In the genomic region with DNA sequence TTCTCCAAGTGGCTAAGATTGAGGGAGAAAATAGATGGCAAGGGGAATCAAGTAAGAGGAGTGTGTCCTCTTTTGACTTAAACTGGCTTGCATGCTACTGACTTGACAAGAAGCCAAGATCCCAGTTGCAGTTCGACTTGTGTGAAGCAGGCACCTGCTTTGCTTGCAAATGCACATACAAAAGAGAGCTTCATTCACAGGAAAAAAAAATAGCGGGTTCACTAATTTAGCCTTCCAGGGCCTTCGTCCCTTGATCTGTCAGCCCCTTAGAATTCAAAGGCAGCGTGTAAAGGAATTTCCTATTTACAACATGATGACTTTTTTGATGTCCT, we compare ENCODE assay signal across 9 cellular contexts.
DNase-seq lines count a peak whose midpoint lies in the region; ATAC-seq, FAIRE-seq and TF ChIP-seq lines count a peak whose summit lies in the region.
"Had no signal": no experiment of that assay in that cellular context is flagged by ENCODE, and none has a peak within 500 bp of the region (broad histone marks: within the 10 kb centered on the region; RNA-seq: fewer than 3 reads in every experiment).

No MANE protein-coding gene starts in this region.

- no peak overlapping the region for H3K27ac ChIP-seq in H1 (ENCODE audit: low read depth, low read length)
- H3K27ac ChIP-seq in mesendoderm (ENCODE audit: low read depth, low read length), result no peak overlapping the region
- H3K27ac ChIP-seq in HepG2 (ENCODE audit: extremely low read length, insufficient read depth, low read length), result no peak overlapping the region

- H3K27me3 ChIP-seq in H1 (replicated peaks in 1 of 4; ENCODE audit: control insufficient read depth in 3 of 4, extremely low read depth in 1 of 4, insufficient read depth in 3 of 4, low read length in 3 of 4) (no peaks in the 10 kb centered on the region), mesendoderm (ENCODE audit: insufficient read depth, low read length, poor library complexity) (no peaks in the 10 kb centered on the region), HepG2 (ENCODE audit: control insufficient read depth in 1 of 2, insufficient read depth in 2 of 2, low read length in 2 of 2) (peaks cover 0 to 28% of the 10 kb centered on the region in 2 experiments; a peak in 2 of 5 replicates)

- H3K4me2 ChIP-seq in H1 (ENCODE audit: insufficient read depth in 1 of 2, low read depth in 2 of 2, low read length in 2 of 2) (no peak overlapping the region), mesendoderm (ENCODE audit: low read length) (no peak overlapping the region), HepG2 (ENCODE audit: low read depth, low read length) (no peak overlapping the region)

- WGBS in H1 (ENCODE audit: extremely low coverage in 1 of 2, insufficient coverage in 1 of 2, insufficient read length in 1 of 2, insufficient replicate concordance in 2 of 2, low coverage in 1 of 2, low lambda C conversion rate in 2 of 2, missing lambda C conversion rate in 1 of 2), 2 experiments, result 94% methylated on average over 4 of the region's 4 CpGs; no CpG with 5 or more reads in 1 of the 2 experiments
- no CpG with 5 or more reads among the region's 4 CpGs for WGBS in mesendoderm (ENCODE audit: extremely low coverage, insufficient coverage, low lambda C conversion rate)
- 14% methylated on average over 4 of the region's 4 CpGs for WGBS in HepG2 (ENCODE audit: low lambda C conversion rate)

- POLR2A ChIA-PET in H1 (lab: Charles Lee; ENCODE audit: partially characterized antibody) (interaction anchor here (0.9 kb wide), 1 partner anchor 8 kb away, joined by 5 read pairs; no protein-coding TSS in a partner anchor), HepG2 (lab: Yijun Ruan, JAX) (no interaction called here)

- H3K4ac ChIP-seq in H1 (replicated peaks; ENCODE audit: insufficient read length, low read depth, low read length) (no peak overlapping the region), mesendoderm (ENCODE audit: low read depth, low read length) (no peak overlapping the region)

- H2BK20ac ChIP-seq in H1 (ENCODE audit: low read length), result no peak overlapping the region

- H4K5ac ChIP-seq in H1 (ENCODE audit: insufficient read length, low read depth, low read length) (no peak overlapping the region), mesendoderm (ENCODE audit: low read length) (no peak overlapping the region)

- peak; percentile 40 for DNase-seq in COLO829 (ENCODE audit: low spot score)
- DNase-seq in H1 (ENCODE audit: low read depth in 1 of 2, low spot score in 2 of 2), result no peak
- DNase-seq in mesendoderm, result no peak
- DNase-seq in HepG2 (ENCODE audit: low spot score), result no peak
- DNase-seq in EL, result no peak
- no peak for DNase-seq in stimulated activated CD4-positive, alpha-beta T cell treated with anti-CD3 and anti-CD28 coated beads, Interleukin-4, amount 100 ng/mL, for 1 hour
- DNase-seq: NCI-H1417 treated with DMSO at 0.1 percent for 48 hours had no signal

- H2AK5ac ChIP-seq in H1 (ENCODE audit: low read depth, low read length) (no peak overlapping the region), mesendoderm (ENCODE audit: low read length) (no peak overlapping the region)

- CTCF ChIA-PET in H1 (lab: Charles Lee; ENCODE audit: partially characterized antibody) (no interaction called here), HepG2 (lab: Yijun Ruan, JAX; ENCODE audit: low intra/inter-chr PET ratio, low total read pairs) (no interaction called here)

- H4K91ac ChIP-seq in H1 (replicated peaks; ENCODE audit: insufficient read length, low read length), result no peak overlapping the region

- TF ChIP-seq RAD21 in H1 (IDR thresholded peaks at IDR 0.05 in 1 of 2, conservative IDR thresholded peaks at IDR 0.05 in 1 of 2; ENCODE audit: low read depth in 2 of 2, low read length in 2 of 2), result no peak
- no peak for TF ChIP-seq RAD21 in HepG2 (CRISPR knock-in tag; IDR thresholded peaks at IDR 0.05)

- no peak overlapping the region for H4K8ac ChIP-seq in H1 (ENCODE audit: extremely low read depth, insufficient read depth, low read length)
- no peak overlapping the region for H4K8ac ChIP-seq in mesendoderm (ENCODE audit: low read depth, low read length)

- H2BK15ac ChIP-seq in H1 (ENCODE audit: low read length), result 0 out of 2 replicates have a peak overlapping the region, but pooled peaks have one; percentile 21
- no peak overlapping the region for H2BK15ac ChIP-seq in mesendoderm (replicated peaks; ENCODE audit: low read depth)

- ATAC-seq in GM19467 (IDR thresholded peaks at IDR 0.05; ENCODE audit: unreplicated experiment), result peak; percentile 38
- peak; percentile 17 for ATAC-seq in HG03439 (IDR thresholded peaks at IDR 0.05; ENCODE audit: unreplicated experiment)
- ATAC-seq in HepG2, result no peak

- no peak overlapping the region for H2AFZ ChIP-seq in H1 (ENCODE audit: low read length)
- H2AFZ ChIP-seq in HepG2 (ENCODE audit: low read length), result no peak overlapping the region

- TF ChIP-seq POLR2A in H1 (IDR thresholded peaks at IDR 0.05; ENCODE audit: control extremely low read depth in 1 of 2, low read depth in 2 of 2, low read length in 2 of 2) (no peak), HepG2 (IDR thresholded peaks at IDR 0.05; ENCODE audit: insufficient read depth in 1 of 2, low read depth in 2 of 2, low read length in 2 of 2) (no peak)

- H3K18ac ChIP-seq in H1 (ENCODE audit: extremely low read depth, low read length), result no peak overlapping the region
- no peak overlapping the region for H3K18ac ChIP-seq in mesendoderm (ENCODE audit: low read length)

- H2BK5ac ChIP-seq in H1 (ENCODE audit: low read depth, low read length), result no peak overlapping the region
- H2BK5ac ChIP-seq in mesendoderm (ENCODE audit: low read length), result no peak overlapping the region

- H3K79me1 ChIP-seq in H1 (ENCODE audit: low read depth, low read length), result 0 out of 2 replicates have a peak, but pooled peaks cover 3% of the 10 kb centered on the region
- H3K79me1 ChIP-seq in mesendoderm (ENCODE audit: low read length), result no peaks in the 10 kb centered on the region

- TF ChIP-seq EP300 in H1 (IDR thresholded peaks at IDR 0.05; ENCODE audit: borderline replicate concordance in 1 of 2, low read depth in 2 of 2, low read length in 2 of 2) (no peak), HepG2 (IDR thresholded peaks at IDR 0.05; ENCODE audit: low read depth in 2 of 2, low read length in 2 of 2) (no peak), HepG2 (CRISPR knock-in tag; IDR thresholded peaks at IDR 0.05; ENCODE audit: borderline replicate concordance) (no peak)

- H3K23me2 ChIP-seq in H1 (ENCODE audit: low read depth, low read length), result no peaks in the 10 kb centered on the region; the same call in 1 of the 2 replicates

- H3K23ac ChIP-seq in H1 (ENCODE audit: insufficient read length), result no peak overlapping the region
- no peak overlapping the region for H3K23ac ChIP-seq in mesendoderm (ENCODE audit: low read length)

- H3K9me3 ChIP-seq in H1 (ENCODE audit: insufficient read depth in 2 of 2, low read depth in 1 of 2, low read length in 1 of 2) (no peaks in the 10 kb centered on the region), HepG2 (ENCODE audit: low read length) (no peaks in the 10 kb centered on the region)

- H2BK120ac ChIP-seq in H1 (replicated peaks; ENCODE audit: low read depth, low read length), result no peak overlapping the region
- no peak overlapping the region for H2BK120ac ChIP-seq in mesendoderm (ENCODE audit: low read depth, low read length)

- in situ Hi-C loops in HepG2 (cut with HindIII; ENCODE audit: extremely low pct_ligation_motif_present, low pct_unique_long_range_greater_than_20kb), result no loop called here

- peaks cover 7 to 18% (median 16%) of the 10 kb centered on the region in 4 experiments; a peak in 6 of 7 replicates for H3K4me1 ChIP-seq in H1 (replicated peaks in 1 of 4; ENCODE audit: control insufficient read depth in 3 of 4, insufficient read depth in 4 of 4, low read length in 3 of 4)
- H3K4me1 ChIP-seq in mesendoderm (ENCODE audit: control insufficient read depth, low read depth, low read length), result no peaks in the 10 kb centered on the region
- H3K4me1 ChIP-seq in HepG2 (ENCODE audit: insufficient read depth, low read length), result no peaks in the 10 kb centered on the region

- no peak overlapping the region for H3K14ac ChIP-seq in H1 (ENCODE audit: insufficient read length)

- no peak overlapping the region for H2BK12ac ChIP-seq in H1 (ENCODE audit: low read depth, low read length)

- H3K79me2 ChIP-seq in H1 (ENCODE audit: control insufficient read depth in 1 of 2, insufficient read depth in 2 of 2, low read length in 2 of 2), result no peaks in the 10 kb centered on the region
- H3K79me2 ChIP-seq in mesendoderm (ENCODE audit: control insufficient read depth, insufficient read depth, low read length), result no peaks in the 10 kb centered on the region
- no peaks in the 10 kb centered on the region for H3K79me2 ChIP-seq in HepG2 (ENCODE audit: insufficient read depth, low read length)

- H3K56ac ChIP-seq in H1 (replicated peaks; ENCODE audit: insufficient read length, low read depth, low read length) (no peak overlapping the region), mesendoderm (ENCODE audit: low read length) (no peak overlapping the region)

- H3K4me3 ChIP-seq in H1 (ENCODE audit: extremely low read depth in 1 of 4, insufficient read depth in 2 of 4, low read depth in 3 of 4, low read length in 4 of 4) (no peak overlapping the region), mesendoderm (ENCODE audit: low read length) (no peak overlapping the region), HepG2 (replicated peaks in 1 of 3; ENCODE audit: insufficient read depth in 1 of 3, low read depth in 2 of 3, low read length in 3 of 3) (no peak overlapping the region)

- intact Hi-C loops in HepG2 (cut with micrococcal nuclease; ENCODE audit: unreplicated experiment), result no loop called here

- no peak for FAIRE-seq in H1 (lab: Jason Lieb, UNC)
- no peak for FAIRE-seq in HepG2 (lab: Jason Lieb, UNC)

- no TSS peak for BruUV-seq in HepG2 (replicated peaks; lab: Mats Ljungman, UMichigan)

- TF ChIP-seq CTCF in H1 (IDR thresholded peaks at IDR 0.05; ENCODE audit: control extremely low read depth in 1 of 3, insufficient read depth in 1 of 3, low read depth in 1 of 3, low read length in 3 of 3) (no peak), HepG2 (CRISPR knock-in tag; IDR thresholded peaks at IDR 0.05) (no peak)

- H4K20me1 ChIP-seq in H1 (replicated peaks in 1 of 2; ENCODE audit: control insufficient read depth in 1 of 2, insufficient read depth in 2 of 2, low read length in 2 of 2) (no peaks in the 10 kb centered on the region), HepG2 (ENCODE audit: insufficient read depth, low read length) (no peaks in the 10 kb centered on the region; the same call in 1 of the 2 replicates)

- H3K36me3 ChIP-seq in H1 (ENCODE audit: control insufficient read depth in 2 of 4, insufficient read depth in 4 of 4, low read length in 3 of 4), result no peaks in the 10 kb centered on the region; a peak in 2 of 8 replicates
- H3K36me3 ChIP-seq in mesendoderm (ENCODE audit: control insufficient read depth, insufficient read depth, low read length), result no peaks in the 10 kb centered on the region
- H3K36me3 ChIP-seq in HepG2 (replicated peaks in 1 of 2; ENCODE audit: control insufficient read depth in 1 of 2, insufficient read depth in 2 of 2, low read length in 2 of 2), result no peaks in the 10 kb centered on the region

- no peak overlapping the region for H3K9ac ChIP-seq in H1 (replicated peaks in 1 of 4; ENCODE audit: extremely low read depth in 1 of 4, low read depth in 3 of 4, low read length in 3 of 4)
- H3K9ac ChIP-seq in mesendoderm (ENCODE audit: low read length), result no peak overlapping the region
- no peak overlapping the region for H3K9ac ChIP-seq in HepG2 (ENCODE audit: insufficient read depth, low read depth, low read length)

TF ChIP-seq in HepG2, 621 proteins besides CTCF, POLR2A, EP300 and RAD21 (continues in another document):
- no peak for TF ChIP-seq RFX5 (IDR thresholded peaks at IDR 0.05; ENCODE audit: low read depth, low read length)
